ENCODE assay signal across 15 cellular contexts in genomic region chr4:158099686-158100085, GRCh38.
DNase-seq lines count a peak whose midpoint lies in the region; ATAC-seq and TF ChIP-seq lines count a peak whose summit lies in the region.
"Had no signal": no experiment of that assay in that cellular context is flagged by ENCODE, and none has a peak within 500 bp of the region (broad histone marks: within the 10 kb centered on the region; RNA-seq: fewer than 3 reads in every experiment).

No MANE protein-coding gene starts in this region.

- no peak overlapping the region for H3K27ac Mint-ChIP-seq in GM23338
- H3K27ac Mint-ChIP-seq in endodermal cell, result peak overlapping the region; percentile 12
- H3K27ac Mint-ChIP-seq: B cell; CD4-positive, alpha-beta memory T cell had no signal

- H3K79me2 ChIP-seq in GM23338 (replicated peaks; ENCODE audit: insufficient read depth), result no peaks in the 10 kb centered on the region
- H3K79me2 ChIP-seq in osteoblast (ENCODE audit: insufficient read depth, low read length), result no peaks in the 10 kb centered on the region

- H3K4me1 ChIP-seq in GM23338 (ENCODE audit: insufficient read depth) (0 out of 2 replicates have a peak, but pooled peaks cover 3% of the 10 kb centered on the region), endodermal cell (ENCODE audit: control insufficient read depth, insufficient read depth, low read length) (peaks cover 9% of the 10 kb centered on the region), osteoblast (ENCODE audit: insufficient read depth, low read length) (peaks cover 6% of the 10 kb centered on the region)

- no peaks in the 10 kb centered on the region for H3K9me3 Mint-ChIP-seq in GM23338
- H3K9me3 Mint-ChIP-seq in endodermal cell, result peaks cover 12% of the 10 kb centered on the region

- TF ChIP-seq CTCF in GM23338 (conservative IDR thresholded peaks at IDR 0.05; ENCODE audit: low read depth in 2 of 2) (no peak), endodermal cell (conservative IDR thresholded peaks at IDR 0.05) (no peak), osteoblast (IDR thresholded peaks at IDR 0.05; ENCODE audit: extremely low read depth, low read depth, low read length) (no peak)

- H3K4me2 ChIP-seq in GM23338 (no peak overlapping the region), osteoblast (ENCODE audit: insufficient read depth, low read length) (no peak overlapping the region)

- ATAC-seq in GM23338 (no peak), GM18909 (IDR thresholded peaks at IDR 0.05; ENCODE audit: poor library complexity, unreplicated experiment) (no peak)

- peaks cover 6% of the 10 kb centered on the region; the same call in 2 of the 3 replicates for H3K4me1 Mint-ChIP-seq in GM23338
- peaks cover 12% of the 10 kb centered on the region for H3K4me1 Mint-ChIP-seq in endodermal cell
- H3K4me1 Mint-ChIP-seq: B cell; CD4-positive, alpha-beta memory T cell had no signal

- H4K20me1 ChIP-seq in GM23338 (replicated peaks; ENCODE audit: insufficient read depth), result no peaks in the 10 kb centered on the region
- no peaks in the 10 kb centered on the region for H4K20me1 ChIP-seq in osteoblast (ENCODE audit: insufficient read depth, low read length)

- no peaks in the 10 kb centered on the region for H3K9me2 ChIP-seq in GM23338 (ENCODE audit: insufficient read depth)

- H3K9ac ChIP-seq in endodermal cell (ENCODE audit: extremely low read depth, low read length, poor library complexity, severe bottlenecking), result no peak overlapping the region

- H3K27me3 ChIP-seq in GM23338 (ENCODE audit: insufficient read depth) (no peaks in the 10 kb centered on the region), endodermal cell (ENCODE audit: control insufficient read depth, insufficient read depth, low read length, poor library complexity, severe bottlenecking) (no peaks in the 10 kb centered on the region), osteoblast (ENCODE audit: insufficient read depth, low read length) (no peaks in the 10 kb centered on the region)

- H3K36me3 ChIP-seq in GM23338 (ENCODE audit: insufficient read depth), result no peaks in the 10 kb centered on the region
- H3K36me3 ChIP-seq in endodermal cell (ENCODE audit: control insufficient read depth, insufficient read depth, low read length), result no peaks in the 10 kb centered on the region
- H3K36me3 ChIP-seq in osteoblast (ENCODE audit: insufficient read depth, low read length), result no peaks in the 10 kb centered on the region

- no peak overlapping the region for H3K27ac ChIP-seq in GM23338 (ENCODE audit: low read depth)
- H3K27ac ChIP-seq in endodermal cell (ENCODE audit: low read depth, low read length), result no peak overlapping the region
- no peak overlapping the region for H3K27ac ChIP-seq in osteoblast (ENCODE audit: low read depth, low read length)
- H3K27ac ChIP-seq: HL-60 had no signal

- H3K36me3 Mint-ChIP-seq in GM23338 (ENCODE audit: low read depth) (no peaks in the 10 kb centered on the region), endodermal cell (ENCODE audit: low read depth) (peaks cover 4% of the 10 kb centered on the region)
- H3K36me3 Mint-ChIP-seq: CD4-positive, alpha-beta memory T cell had no signal

- H3K9me3 ChIP-seq in endodermal cell (ENCODE audit: control insufficient read depth, low read length), result peaks cover 5% of the 10 kb centered on the region
- H3K9me3 ChIP-seq in osteoblast (ENCODE audit: low read depth, low read length), result no peaks in the 10 kb centered on the region

- no peak overlapping the region for H3K4me3 Mint-ChIP-seq in GM23338
- no peak overlapping the region for H3K4me3 Mint-ChIP-seq in endodermal cell
- H3K4me3 Mint-ChIP-seq: B cell; CD4-positive, alpha-beta memory T cell had no signal

- peaks cover under 1% of the 10 kb centered on the region for H3K27me3 Mint-ChIP-seq in GM23338 (ENCODE audit: insufficient read depth, low read depth, poor library complexity)
- no peaks in the 10 kb centered on the region for H3K27me3 Mint-ChIP-seq in endodermal cell (ENCODE audit: insufficient read depth)
- H3K27me3 Mint-ChIP-seq: B cell had no signal

- H2AFZ ChIP-seq in GM23338 (peak overlapping the region; percentile 85; the same call in 1 of the 2 replicates), osteoblast (ENCODE audit: low read length) (peak overlapping the region; percentile 58)

- H3K4me3 ChIP-seq in GM23338 (no peak overlapping the region), endodermal cell (ENCODE audit: low read length) (no peak overlapping the region), osteoblast (ENCODE audit: insufficient read depth, low read length) (no peak overlapping the region)

- 59 to 75% methylated on average over 4 of the region's 4 CpGs for WGBS in endodermal cell (ENCODE audit: insufficient coverage in 1 of 2, insufficient read length in 1 of 2), 2 experiments

- no peak for DNase-seq in GM23338 (ENCODE audit: low spot score)
- DNase-seq in MV-4-11 (lab: John Stamatoyannopoulos, UW), result peak; percentile 20
- DNase-seq in endodermal cell, result no peak
- DNase-seq in osteoblast (ENCODE audit: insufficient read length, low spot score, missing footprints), result no peak
- no peak for DNase-seq in stimulated activated CD4-positive, alpha-beta T cell treated with anti-CD3 and anti-CD28 coated beads, Interleukin-4, amount 100 ng/mL, for 1 hour
- DNase-seq in stimulated activated naive CD4-positive, alpha-beta T cell treated with Interleukin-2 at 50 U/mL for 16 hours (lab: John Stamatoyannopoulos, UW), result no peak
- DNase-seq: C1 segment of cervical spinal cord; CD4-positive, alpha-beta memory T cell; DMS153; DMS79 treated with DMSO at 0.1 percent for 48 hours; EL; GDM1 had no signal

- no peaks in the 10 kb centered on the region for H3F3A ChIP-seq in GM23338 (replicated peaks; ENCODE audit: low read depth)

TF ChIP-seq in GM23338, 12 proteins besides CTCF, POLR2A, EP300 and RAD21 (continues in another document):
- TF ChIP-seq EZH2phosphoT487 (IDR thresholded peaks at IDR 0.05; ENCODE audit: unreplicated experiment), result no peak
- TF ChIP-seq EZH2 (IDR thresholded peaks at IDR 0.05; ENCODE audit: low read depth, unreplicated experiment), result no peak
- no peak for TF ChIP-seq CREB1 (CRISPR knock-in tag; IDR thresholded peaks at IDR 0.05; ENCODE audit: low read depth)
- TF ChIP-seq ZNF114 (CRISPR knock-in tag; IDR thresholded peaks at IDR 0.05), result no peak
- no peak for TF ChIP-seq REST (IDR thresholded peaks at IDR 0.05; ENCODE audit: unreplicated experiment)
